In the genomic region with DNA sequence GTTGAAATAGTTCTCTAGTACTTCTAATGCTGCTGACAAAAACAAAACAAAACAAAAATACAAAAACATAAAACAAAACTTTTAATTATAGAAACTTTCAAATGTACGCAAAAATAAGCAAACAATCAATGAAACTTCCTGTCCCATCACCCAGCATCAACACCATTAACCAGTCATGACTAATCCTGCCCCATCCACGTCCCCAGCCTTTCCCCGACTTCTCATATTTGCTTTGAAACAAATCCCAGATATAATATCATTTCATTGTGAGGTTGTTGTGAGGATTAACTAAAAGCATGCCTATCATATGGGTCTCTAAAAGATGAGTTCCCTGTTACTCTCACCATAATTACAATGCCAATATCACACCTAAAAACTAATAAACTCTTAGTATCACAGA, we compare ENCODE assay signal across 25 cellular contexts.
"Had no signal": no experiment of that assay in that cellular context is flagged by ENCODE, and none has a peak within 500 bp of the region (broad histone marks: within the 10 kb centered on the region; RNA-seq: fewer than 3 reads in every experiment).

No MANE protein-coding gene starts in this region.

- H3K4me1 ChIP-seq: esophagus squamous epithelium, lower lobe of right lung, right lobe of liver, suprapubic skin, thyroid gland had no signal

- H3K4me3 ChIP-seq: coronary artery, esophagus squamous epithelium, lower lobe of right lung, ovary, right lobe of liver, suprapubic skin, thyroid gland had no signal

- H3K27me3 ChIP-seq: esophagus squamous epithelium, ovary, right lobe of liver, suprapubic skin, thyroid gland had no signal

- H3K36me3 Mint-ChIP-seq: immature natural killer cell; naive thymus-derived CD8-positive, alpha-beta T cell; stimulated activated naive B cell treated with anti-CD40 and anti-IgM and Interleukin-4, amounts not matched to agents 10 μg/mL and 1 μg/mL and 100 μg/mL, for 72 hours; type B pancreatic cell had no signal

- DNase-seq: dermis blood vessel endothelial cell; effector memory CD4-positive, alpha-beta T cell; erythroblast; esophagus squamous epithelium; immature natural killer cell; islet precursor cell; kidney glomerular epithelial cell; left colon; left ventricle myocardium superior; lower lobe of right lung; naive thymus-derived CD8-positive, alpha-beta T cell; nephron progenitor cell; nucleus accumbens; ovary; posterior cingulate gyrus; right lobe of liver; small intestine; stimulated activated CD4-positive, alpha-beta T cell treated with anti-CD3 and anti-CD28 coated beads, Interleukin-15, amount 100 ng/mL, for 24 hours; stimulated activated CD4-positive, alpha-beta T cell treated with anti-CD3 and anti-CD28 coated beads, Interleukin-2, amount 100 ng/mL, for 48 hours; stimulated activated naive B cell treated with anti-CD40 and anti-IgM and Interleukin-4, amounts not matched to agents 10 μg/mL and 1 μg/mL and 100 μg/mL, for 72 hours; stimulated activated naive CD8-positive, alpha-beta T cell treated with anti-CD3 and anti-CD28 coated beads, Interleukin-15, amount 100 ng/mL, for 72 hours; thyroid gland had no signal

- H3K27ac Mint-ChIP-seq: immature natural killer cell; naive thymus-derived CD8-positive, alpha-beta T cell; nephron progenitor cell; stimulated activated naive B cell treated with anti-CD40 and anti-IgM and Interleukin-4, amounts not matched to agents 10 μg/mL and 1 μg/mL and 100 μg/mL, for 72 hours; stimulated activated naive CD8-positive, alpha-beta T cell treated with anti-CD3 and anti-CD28 coated beads, Interleukin-15, amount 100 ng/mL, for 72 hours; type B pancreatic cell had no signal

- H3K9me3 ChIP-seq: esophagus squamous epithelium, lower lobe of right lung, ovary, right lobe of liver, suprapubic skin, thyroid gland had no signal

- H3K4me1 Mint-ChIP-seq: immature natural killer cell; naive thymus-derived CD8-positive, alpha-beta T cell; nephron progenitor cell; stimulated activated naive B cell treated with anti-CD40 and anti-IgM and Interleukin-4, amounts not matched to agents 10 μg/mL and 1 μg/mL and 100 μg/mL, for 72 hours; stimulated activated naive CD8-positive, alpha-beta T cell treated with anti-CD3 and anti-CD28 coated beads, Interleukin-15, amount 100 ng/mL, for 72 hours had no signal

- H3K36me3 ChIP-seq: esophagus squamous epithelium, lower lobe of right lung, ovary, right lobe of liver, suprapubic skin, thyroid gland had no signal

- H3K4me3 Mint-ChIP-seq: immature natural killer cell; naive thymus-derived CD8-positive, alpha-beta T cell; nephron progenitor cell; stimulated activated naive B cell treated with anti-CD40 and anti-IgM and Interleukin-4, amounts not matched to agents 10 μg/mL and 1 μg/mL and 100 μg/mL, for 72 hours; stimulated activated naive CD8-positive, alpha-beta T cell treated with anti-CD3 and anti-CD28 coated beads, Interleukin-15, amount 100 ng/mL, for 72 hours; type B pancreatic cell had no signal

- H3K27ac ChIP-seq: esophagus squamous epithelium, lower lobe of right lung, ovary, right lobe of liver, suprapubic skin, thyroid gland had no signal

- H3K9me3 Mint-ChIP-seq: immature natural killer cell; nephron progenitor cell; stimulated activated naive B cell treated with anti-CD40 and anti-IgM and Interleukin-4, amounts not matched to agents 10 μg/mL and 1 μg/mL and 100 μg/mL, for 72 hours; stimulated activated naive CD8-positive, alpha-beta T cell treated with anti-CD3 and anti-CD28 coated beads, Interleukin-15, amount 100 ng/mL, for 72 hours had no signal

- H3K27me3 Mint-ChIP-seq: stimulated activated naive B cell treated with anti-CD40 and anti-IgM and Interleukin-4, amounts not matched to agents 10 μg/mL and 1 μg/mL and 100 μg/mL, for 72 hours; stimulated activated naive CD8-positive, alpha-beta T cell treated with anti-CD3 and anti-CD28 coated beads, Interleukin-15, amount 100 ng/mL, for 72 hours had no signal

- ATAC-seq: left colon; left ventricle myocardium superior; lower lobe of right lung; naive thymus-derived CD8-positive, alpha-beta T cell; right lobe of liver; stimulated activated naive B cell treated with anti-CD40 and anti-IgM and Interleukin-4, amounts not matched to agents 10 μg/mL and 1 μg/mL and 100 μg/mL, for 72 hours; stimulated activated naive CD8-positive, alpha-beta T cell treated with anti-CD3 and anti-CD28 coated beads, Interleukin-15, amount 100 ng/mL, for 72 hours had no signal
